In the genomic region with DNA sequence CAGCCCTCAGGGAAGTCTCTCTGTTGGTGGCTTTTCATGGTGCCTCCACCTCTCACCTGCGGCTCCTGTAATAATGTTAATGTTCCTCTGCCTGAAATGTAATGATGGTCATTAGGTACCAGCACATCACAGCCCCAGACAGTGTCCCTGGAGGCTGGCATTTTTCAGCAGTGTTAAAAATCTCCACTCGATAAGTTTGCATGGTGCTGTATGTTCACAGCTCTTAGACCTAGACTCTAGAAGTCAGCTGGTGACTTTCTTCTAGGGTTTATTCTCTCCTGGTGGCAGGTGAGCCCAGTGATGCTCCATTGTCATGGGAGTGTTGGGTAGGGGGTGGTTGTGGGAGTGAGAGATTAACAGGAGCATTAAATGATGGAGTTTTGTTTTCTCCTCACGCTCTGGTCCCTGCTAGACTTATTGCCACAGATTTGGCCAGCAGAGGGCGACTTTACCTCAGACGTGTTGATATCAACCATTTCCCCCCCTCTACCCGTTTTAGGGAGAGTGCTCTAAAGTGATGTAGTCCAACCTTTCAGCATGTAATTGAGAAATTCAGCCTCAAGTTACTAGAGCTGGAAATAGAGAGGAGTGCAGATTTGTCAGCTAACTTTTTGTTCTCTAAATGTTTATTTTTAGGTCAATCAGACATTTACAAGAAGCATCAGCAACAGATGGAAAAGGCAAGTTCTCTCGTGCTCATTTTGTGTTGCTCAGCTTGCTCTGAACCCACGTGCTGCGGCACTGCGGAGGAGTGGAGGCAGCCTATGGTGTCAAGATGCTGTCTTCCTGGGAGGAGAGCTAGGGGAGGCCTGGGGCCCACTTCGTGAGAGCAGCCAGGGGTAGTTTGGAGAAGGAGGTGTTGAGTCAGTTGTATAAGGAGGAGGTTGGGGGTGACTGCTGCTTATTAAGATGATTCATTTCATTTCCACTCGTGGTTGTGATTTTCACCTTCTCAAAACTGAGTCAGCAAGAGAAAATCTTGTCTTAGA, we compare ENCODE assay signal across 8 cellular contexts. TPM values are rescaled to one million over a fixed set of nuclear protein-coding genes. Genes with fewer than 3 reads are reported as not detected.
DNase-seq lines count a peak whose midpoint lies in the region; ATAC-seq, FAIRE-seq and TF ChIP-seq lines count a peak whose summit lies in the region.

No MANE protein-coding gene starts in this region.

- H3K9me1 ChIP-seq in endothelial cell of umbilical vein (replicated peaks; ENCODE audit: control insufficient read depth, extremely low read depth, insufficient read depth, low read length) = no peaks in the 10 kb centered on the region

- H3K4me2 ChIP-seq in endothelial cell of umbilical vein (ENCODE audit: insufficient read depth, low read length) = no peak overlapping the region

- no TSS peak for BruUV-seq in endothelial cell of umbilical vein (replicated peaks; lab: Mats Ljungman, UMichigan)

- no peaks in the 10 kb centered on the region for H3K27me3 ChIP-seq in CD4-positive, alpha-beta memory T cell (ENCODE audit: insufficient read depth, low read length)
- no peaks in the 10 kb centered on the region for H3K27me3 ChIP-seq in HL-60 (ENCODE audit: insufficient read depth, poor library complexity, severe bottlenecking)
- H3K27me3 ChIP-seq in endothelial cell of umbilical vein (ENCODE audit: control insufficient read depth in 2 of 2, insufficient read depth in 2 of 2, low read length in 2 of 2) = no peaks in the 10 kb centered on the region

- H3K27me3 Mint-ChIP-seq in CD4-positive, alpha-beta memory T cell = no peaks in the 10 kb centered on the region

- H3K27ac Mint-ChIP-seq in CD4-positive, alpha-beta memory T cell = peak overlapping the region; percentile 39 to 85 (median 80)

- peak; percentile 73 to 82 (median 77) for DNase-seq in CD4-positive, alpha-beta memory T cell
- DNase-seq in HL-60 (ENCODE audit: low read depth in 1 of 2, low spot score in 1 of 2) (peak; percentile 39 to 75), NOMO-1 treated with DMSO at 0.1 percent for 48 hours (lab: John Stamatoyannopoulos, UW; ENCODE audit: unreplicated experiment) (peak; percentile 74), endothelial cell of umbilical vein (ENCODE audit: low read depth, low spot score) (peak; percentile 66), middle frontal gyrus (ENCODE audit: extremely low spot score, low spot score) (peak; percentile 85)
- DNase-seq in activated CD8-positive, alpha-beta memory T cell treated with anti-CD3 and anti-CD28 coated beads, Interleukin-2, amount 50 U/mL, for 1 hour (ENCODE audit: extremely low read depth) = peak; percentile 77
- peak; percentile 80 to 81 for DNase-seq in stimulated activated CD8-positive, alpha-beta memory T cell treated with anti-CD3 and anti-CD28 coated beads, Interleukin-4, amount 100 ng/mL, for 1 hour (ENCODE audit: low read depth in 2 of 2, low spot score in 1 of 2)

- dilution Hi-C loops in endothelial cell of umbilical vein (cut with MboI; ENCODE audit: extremely low pct_ligation_motif_present, low sequenced_read_pairs) = no loop called here

- POLR2A ChIA-PET in CD4-positive, alpha-beta memory T cell (lab: Charles Lee; ENCODE audit: partially characterized antibody) = interaction anchor here (1.2 to 2.0 kb wide), 3 partner anchors 24 to 131 kb away, joined by 3 to 8 read pairs (median 5); no protein-coding TSS in a partner anchor
- POLR2A ChIA-PET in endothelial cell of umbilical vein (lab: Charles Lee) = interaction anchor here (0.5 kb wide), 1 partner anchor 73 kb away, joined by 3 read pairs; no protein-coding TSS in a partner anchor

- peak overlapping the region in 2 of 8 donors; percentile 18 to 30 for H3K4me3 Mint-ChIP-seq in CD4-positive, alpha-beta memory T cell

- no peak overlapping the region for H2AFZ ChIP-seq in endothelial cell of umbilical vein (ENCODE audit: low read depth, low read length)

- peak; percentile 78 for TF ChIP-seq CTCF in HL-60 (IDR thresholded peaks at IDR 0.05; ENCODE audit: insufficient read depth, low read length)
- TF ChIP-seq CTCF in endothelial cell of umbilical vein (IDR thresholded peaks at IDR 0.05; ENCODE audit: extremely low read depth in 1 of 2, insufficient read depth in 1 of 2, low read depth in 1 of 2, low read length in 2 of 2) = peak; percentile 68 to 77

- no peaks in the 10 kb centered on the region for H3K9me3 ChIP-seq in CD4-positive, alpha-beta memory T cell (ENCODE audit: control insufficient read depth in 1 of 2, low read length in 2 of 2)
- no peaks in the 10 kb centered on the region for H3K9me3 ChIP-seq in endothelial cell of umbilical vein (replicated peaks; ENCODE audit: control insufficient read depth, insufficient read depth, low read length)

- intact Hi-C loops in CD4-positive, alpha-beta memory T cell (cut with micrococcal nuclease) = loop anchor here (1.0 kb wide), 2 partner anchors 21 to 129 kb away; no protein-coding TSS in a partner anchor
- intact Hi-C loops in endothelial cell of umbilical vein (cut with micrococcal nuclease) = loop anchor here (1.0 to 2.0 kb wide), 3 partner anchors 66 to 236 kb away; partner anchors contain the start of gene NCS1

- peaks cover 10 to 15% (median 14%) of the 10 kb centered on the region in 4 donors for H3K4me1 Mint-ChIP-seq in CD4-positive, alpha-beta memory T cell

- no peaks in the 10 kb centered on the region for H3K79me2 ChIP-seq in endothelial cell of umbilical vein (ENCODE audit: control insufficient read depth, insufficient read depth, low read length)

- no peaks in the 10 kb centered on the region for H3K9me3 Mint-ChIP-seq in CD4-positive, alpha-beta memory T cell

- H4K20me1 ChIP-seq in endothelial cell of umbilical vein (replicated peaks; ENCODE audit: control insufficient read depth, extremely low read depth, insufficient read depth, low read length) = no peaks in the 10 kb centered on the region

- H3K4me3 ChIP-seq in CD4-positive, alpha-beta memory T cell (ENCODE audit: low read length in 2 of 2) = no peak overlapping the region
- no peak overlapping the region for H3K4me3 ChIP-seq in HL-60 (replicated peaks; ENCODE audit: insufficient read depth, low read length)
- H3K4me3 ChIP-seq in endothelial cell of umbilical vein (replicated peaks in 1 of 3; ENCODE audit: insufficient read depth in 1 of 3, low read depth in 1 of 3, low read length in 3 of 3) = no peak overlapping the region

- H3K36me3 Mint-ChIP-seq in CD4-positive, alpha-beta memory T cell = peaks cover 55 to 72% of the 10 kb centered on the region in 2 donors

- H3K4me1 ChIP-seq in CD4-positive, alpha-beta memory T cell (ENCODE audit: insufficient read depth, low read length) = peaks cover 9% of the 10 kb centered on the region
- H3K4me1 ChIP-seq in endothelial cell of umbilical vein (ENCODE audit: control insufficient read depth, extremely low read depth, insufficient read depth, low read length) = peaks cover 5% of the 10 kb centered on the region

- H3K36me3 ChIP-seq in CD4-positive, alpha-beta memory T cell (ENCODE audit: insufficient read depth, low read length) = peaks cover 40% of the 10 kb centered on the region
- peaks cover 11 to 36% of the 10 kb centered on the region in 2 experiments for H3K36me3 ChIP-seq in endothelial cell of umbilical vein (ENCODE audit: control insufficient read depth in 2 of 2, extremely low read depth in 1 of 2, insufficient read depth in 2 of 2, low read length in 2 of 2)

- peak; percentile 70 for FAIRE-seq in endothelial cell of umbilical vein (lab: Jason Lieb, UNC)

- H3K27ac ChIP-seq in CD4-positive, alpha-beta memory T cell (ENCODE audit: low read depth, low read length) = no peak overlapping the region
- H3K27ac ChIP-seq in HL-60 (replicated peaks) (no peak overlapping the region), endothelial cell of umbilical vein (ENCODE audit: insufficient read depth, low read depth, low read length) (no peak overlapping the region)

- TF ChIP-seq POLR2A in endothelial cell of umbilical vein (IDR thresholded peaks at IDR 0.05; ENCODE audit: low read depth, low read length) = no peak

- no peak for ATAC-seq in HG03196 (IDR thresholded peaks at IDR 0.05; ENCODE audit: unreplicated experiment)

- CTCF ChIA-PET in CD4-positive, alpha-beta memory T cell (lab: Charles Lee; ENCODE audit: partially characterized antibody) = interaction anchor here (0.7 to 6.6 kb wide), 29 partner anchors 8 to 577 kb away, joined by 3 to 74 read pairs (median 5); no protein-coding TSS in a partner anchor
- CTCF ChIA-PET in endothelial cell of umbilical vein (lab: Charles Lee) = interaction anchor here (0.5 to 2.7 kb wide), 18 partner anchors 9 to 238 kb away, joined by 3 to 54 read pairs (median 4); no protein-coding TSS in a partner anchor

- H3K9ac ChIP-seq in endothelial cell of umbilical vein (replicated peaks; ENCODE audit: extremely low read depth, insufficient read depth, low read length) = no peak overlapping the region

TF ChIP-seq in endothelial cell of umbilical vein, 7 proteins besides CTCF, POLR2A, EP300 and RAD21:
- TF ChIP-seq POLR2AphosphoS5 (IDR thresholded peaks at IDR 0.05; ENCODE audit: insufficient read depth, low read depth, low read length) (no peak), EZH2 (IDR thresholded peaks at IDR 0.05; ENCODE audit: borderline replicate concordance, low read depth, low read length, severe bottlenecking) (no peak), MAX (IDR thresholded peaks at IDR 0.05; ENCODE audit: insufficient read depth, insufficient read length) (no peak), FOS (IDR thresholded peaks at IDR 0.05; ENCODE audit: borderline replicate concordance, insufficient read depth, low read length) (no peak)

RNA-seq across cellular contexts. Expression of gene GPR107, which starts 53.4 kb away (rescaled TPM):
- total RNA-seq in CD4-positive, alpha-beta memory T cell = 10 to 100 TPM; 23.8 to 24.4 TPM
- 1 to 10 TPM; 2.2 to 3.3 TPM for polyA plus RNA-seq in CD4-positive, alpha-beta memory T cell
- 38.9 and 41.5 TPM in 2 replicates for total RNA-seq in endothelial cell of umbilical vein
- polyA plus RNA-seq in endothelial cell of umbilical vein = 25.9 and 27.2 TPM in 2 replicates
- 23.8 and 25.4 TPM in 2 replicates for polyA plus RNA-seq in endothelial cell of umbilical vein (2011; cell fraction: cytosol; rRNA removed)
- 38.0 and 38.7 TPM in 2 replicates for polyA plus RNA-seq in endothelial cell of umbilical vein (2011; cell fraction: nucleus; rRNA removed)
- polyA plus RNA-seq in endothelial cell of umbilical vein (2012) = 35.1 and 36.8 TPM in 2 replicates
- polyA minus RNA-seq in endothelial cell of umbilical vein = 47.9 and 53.6 TPM in 2 replicates
- 22.6 TPM for polyA minus RNA-seq in endothelial cell of umbilical vein (2011; cell fraction: cytosol; rRNA and poly(A)+ RNA removed)
- 40.5 and 45.3 TPM in 2 replicates for polyA minus RNA-seq in endothelial cell of umbilical vein (2011; cell fraction: nucleus; rRNA and poly(A)+ RNA removed)
